ENCODE assay signal across 18 cellular contexts in genomic region chr22:49772692-49773091, GRCh38.
"Had no signal": no experiment of that assay in that cellular context is flagged by ENCODE, and none has a peak within 500 bp of the region (broad histone marks: within the 10 kb centered on the region; RNA-seq: fewer than 3 reads in every experiment).

No MANE protein-coding gene starts in this region.

- H3K9me3 ChIP-seq: breast epithelium, lower lobe of right lung had no signal

- H3K27ac ChIP-seq: breast epithelium, lower lobe of right lung, tibial nerve had no signal

- H3K4me1 Mint-ChIP-seq: nephron progenitor cell had no signal

- H3K9me3 Mint-ChIP-seq: activated CD4-positive, alpha-beta T cell treated with anti-CD3 and anti-CD28 coated beads, Interleukin-2, amount 10 ng/mL, durations not matched to agents 7 days and 5 days; activated naive CD4-positive, alpha-beta T cell treated with anti-CD3 and anti-CD28 coated beads, Interleukin-2, amount 50 U/mL, for 24 hours; stimulated activated naive CD8-positive, alpha-beta T cell treated with anti-CD3 and anti-CD28 coated beads, Interleukin-15, Interleukin-2, amounts not matched to agents 100 ng/mL and 50 ng/mL, for 24 hours had no signal

- H3K27me3 Mint-ChIP-seq: activated CD4-positive, alpha-beta T cell treated with anti-CD3 and anti-CD28 coated beads, Interleukin-2, amount 10 ng/mL, durations not matched to agents 7 days and 5 days; activated naive CD4-positive, alpha-beta T cell treated with anti-CD3 and anti-CD28 coated beads, Interleukin-2, amount 50 U/mL, for 24 hours; stimulated activated naive CD8-positive, alpha-beta T cell treated with anti-CD3 and anti-CD28 coated beads, Interleukin-15, Interleukin-2, amounts not matched to agents 100 ng/mL and 50 ng/mL, for 24 hours had no signal

- H3K27me3 ChIP-seq: breast epithelium, tibial nerve had no signal

- DNase-seq: activated CD4-positive, alpha-beta T cell treated with anti-CD3 and anti-CD28 coated beads, Interleukin-2, amount 10 ng/mL, durations not matched to agents 7 days and 5 days; activated CD8-positive, alpha-beta memory T cell treated with anti-CD3 and anti-CD28 coated beads for 24 hours; activated CD8-positive, alpha-beta memory T cell treated with anti-CD3 and anti-CD28 coated beads, Interleukin-2, amount 50 U/mL, for 48 hours; activated gamma-delta T cell; cerebellar nuclear complex; effector memory CD4-positive, alpha-beta T cell; hippocampal formation; nephron progenitor cell; nucleus accumbens; retina; stimulated activated CD4-positive, alpha-beta T cell treated with anti-CD3 and anti-CD28 coated beads, Interleukin-12 subunit alpha, Interleukin-12 subunit beta, amount 100 ng/mL, for 4 hours; stimulated activated CD4-positive, alpha-beta T cell treated with anti-CD3 and anti-CD28 coated beads, Interleukin-2, amount 100 ng/mL, for 24 hours had no signal

- H3K27ac Mint-ChIP-seq: activated CD4-positive, alpha-beta T cell treated with anti-CD3 and anti-CD28 coated beads, Interleukin-2, amount 10 ng/mL, durations not matched to agents 7 days and 5 days; nephron progenitor cell; stimulated activated naive CD8-positive, alpha-beta T cell treated with anti-CD3 and anti-CD28 coated beads, Interleukin-15, Interleukin-2, amounts not matched to agents 100 ng/mL and 50 ng/mL, for 24 hours had no signal

- ATAC-seq: activated CD4-positive, CD25-positive, alpha-beta regulatory T cell treated with anti-CD3 and anti-CD28 coated beads, Interleukin-2, amount 50 U/mL, for 24 hours; lower lobe of right lung had no signal

- H3K4me3 Mint-ChIP-seq: activated CD4-positive, alpha-beta T cell treated with anti-CD3 and anti-CD28 coated beads, Interleukin-2, amount 10 ng/mL, durations not matched to agents 7 days and 5 days; activated naive CD4-positive, alpha-beta T cell treated with anti-CD3 and anti-CD28 coated beads, Interleukin-2, amount 50 U/mL, for 24 hours; nephron progenitor cell; stimulated activated naive CD8-positive, alpha-beta T cell treated with anti-CD3 and anti-CD28 coated beads, Interleukin-15, Interleukin-2, amounts not matched to agents 100 ng/mL and 50 ng/mL, for 24 hours had no signal

- H3K4me3 ChIP-seq: breast epithelium, lower lobe of right lung, tibial nerve had no signal

- H3K4me1 ChIP-seq: breast epithelium had no signal
